ENCODE assay signal across 7 cellular contexts in genomic region chr2:8679827-8680731, GRCh38. TPM values are rescaled to one million over a fixed set of nuclear protein-coding genes. Genes with fewer than 3 reads are reported as not detected.
DNase-seq lines count a peak whose midpoint lies in the region; ATAC-seq and TF ChIP-seq lines count a peak whose summit lies in the region.

No MANE protein-coding gene starts in this region.

- peak overlapping the region; percentile 60 for H3K27ac Mint-ChIP-seq in activated naive CD8-positive, alpha-beta T cell treated with anti-CD3 and anti-CD28 coated beads, Interleukin-2, amount 10 ng/mL, durations not matched to agents 7 days and 5 days

- H3K36me3 Mint-ChIP-seq in activated naive CD8-positive, alpha-beta T cell treated with anti-CD3 and anti-CD28 coated beads, Interleukin-2, amount 10 ng/mL, durations not matched to agents 7 days and 5 days: peaks cover 22% of the 10 kb centered on the region

- peaks cover 4% of the 10 kb centered on the region for H3K9me3 Mint-ChIP-seq in activated naive CD8-positive, alpha-beta T cell treated with anti-CD3 and anti-CD28 coated beads, Interleukin-2, amount 10 ng/mL, durations not matched to agents 7 days and 5 days

- H3K4me1 ChIP-seq in iPS-15b (ENCODE audit: control insufficient read depth, insufficient read depth, low read length) (peaks cover 19% of the 10 kb centered on the region), gastrocnemius medialis (peaks cover 35 to 49% of the 10 kb centered on the region in 2 donors)

- peak overlapping the region; percentile 99 for H3K4me3 Mint-ChIP-seq in activated naive CD8-positive, alpha-beta T cell treated with anti-CD3 and anti-CD28 coated beads, Interleukin-2, amount 10 ng/mL, durations not matched to agents 7 days and 5 days

- H3K9me3 ChIP-seq in iPS-15b (ENCODE audit: control insufficient read depth, insufficient read depth, low read length) (no peaks in the 10 kb centered on the region), gastrocnemius medialis (no peaks in the 10 kb centered on the region)

- peaks cover 35% of the 10 kb centered on the region for H3K4me1 Mint-ChIP-seq in activated naive CD8-positive, alpha-beta T cell treated with anti-CD3 and anti-CD28 coated beads, Interleukin-2, amount 10 ng/mL, durations not matched to agents 7 days and 5 days

- peak; percentile 37 for DNase-seq in G401 (ENCODE audit: low spot score)
- peak; percentile 26 to 38 for DNase-seq in NCI-H1930 (lab: John Stamatoyannopoulos, UW)
- DNase-seq in activated naive CD8-positive, alpha-beta T cell treated with anti-CD3 and anti-CD28 coated beads, Interleukin-2, amount 10 ng/mL, durations not matched to agents 7 days and 5 days: no peak
- DNase-seq in gastrocnemius medialis: no peak

- no peaks in the 10 kb centered on the region for H3K36me3 ChIP-seq in iPS-15b (ENCODE audit: control insufficient read depth, insufficient read depth, low read length)
- H3K36me3 ChIP-seq in gastrocnemius medialis: no peaks in the 10 kb centered on the region

- TF ChIP-seq POLR2A in gastrocnemius medialis (IDR thresholded peaks at IDR 0.05): no peak

- TF ChIP-seq CTCF in gastrocnemius medialis (IDR thresholded peaks at IDR 0.05 in 4 of 5, conservative IDR thresholded peaks at IDR 0.05 in 1 of 5): no peak

- peaks cover 64% of the 10 kb centered on the region for H3K27me3 ChIP-seq in iPS-15b (ENCODE audit: control insufficient read depth, insufficient read depth, low read length)
- no peaks in the 10 kb centered on the region for H3K27me3 ChIP-seq in gastrocnemius medialis

- H3K27me3 Mint-ChIP-seq in activated naive CD8-positive, alpha-beta T cell treated with anti-CD3 and anti-CD28 coated beads, Interleukin-2, amount 10 ng/mL, durations not matched to agents 7 days and 5 days: peaks cover 30% of the 10 kb centered on the region

- no peak for ATAC-seq in activated naive CD8-positive, alpha-beta T cell treated with anti-CD3 and anti-CD28 coated beads, Interleukin-2, amount 10 ng/mL, durations not matched to agents 7 days and 5 days (ENCODE audit: low read depth)
- ATAC-seq in gastrocnemius medialis: no peak
- no peak for ATAC-seq in GM19455 (IDR thresholded peaks at IDR 0.05; ENCODE audit: unreplicated experiment)
- ATAC-seq in GM19397 (IDR thresholded peaks at IDR 0.05; ENCODE audit: unreplicated experiment): no peak

- intact Hi-C loops in gastrocnemius medialis (cut with DNase I; ENCODE audit: low total_unique reads): loop anchor here (2.0 to 10.0 kb wide), 8 partner anchors 115 to 1362 kb away; partner anchors contain the start of gene KLF11

- H3K4me3 ChIP-seq in iPS-15b (ENCODE audit: low read depth, low read length) (peak overlapping the region; percentile 71), gastrocnemius medialis (peak overlapping the region; percentile 56 to 68 (median 62))

- no peak overlapping the region for H3K9ac ChIP-seq in iPS-15b (ENCODE audit: low read depth, low read length)

- peak overlapping the region; percentile 92 to 99 (median 98) for H3K27ac ChIP-seq in gastrocnemius medialis

- POLR2A ChIA-PET in activated naive CD8-positive, alpha-beta T cell treated with anti-CD3 and anti-CD28 coated beads, Interleukin-2, amount 10 ng/mL, durations not matched to agents 7 days and 5 days (lab: Charles Lee): interaction anchor here (0.6 to 6.3 kb wide), 24 partner anchors 14 to 1480 kb away, joined by 3 to 122 read pairs (median 9); no protein-coding TSS in a partner anchor

- in situ Hi-C loops in G401 (cut with HindIII; ENCODE audit: low sequenced_read_pairs) (no loop called here), gastrocnemius medialis (cut with MboI; ENCODE audit: low sequenced_read_pairs in 4 of 4) (loop anchor here (10.0 to 25.0 kb wide), 4 partner anchors 668 to 1593 kb away; no protein-coding TSS in a partner anchor)

RNA-seq across cellular contexts. Expression of gene ID2, which starts 1.8 kb away (rescaled TPM):
- total RNA-seq in G401 (2014; rRNA removed; shearing (Covaris generic)): 293 and 327 TPM in 2 replicates
- total RNA-seq in activated naive CD8-positive, alpha-beta T cell treated with anti-CD3 and anti-CD28 coated beads, Interleukin-2, amount 10 ng/mL, durations not matched to agents 7 days and 5 days: 100 to 1,000 TPM; 167 to 172 TPM
- total RNA-seq in gastrocnemius medialis: 10 to 100 TPM; 16.6 to 35.9 (median 27.4) TPM

Comparison
In these comparisons a context has a peak if more than half of its experiments do, and no peak if none do; other contexts are left out.
1. DNase-seq: peak in G401 (single experiment) and NCI-H1930 (2 of 2); none in activated naive CD8-positive, alpha-beta T cell treated with anti-CD3 and anti-CD28 coated beads, Interleukin-2, amount 10 ng/mL, durations not matched to agents 7 days and 5 days (single experiment) and gastrocnemius medialis (0 of 2).